Comparison of ENCODE assay signal across 16 cellular contexts in the genomic region with DNA sequence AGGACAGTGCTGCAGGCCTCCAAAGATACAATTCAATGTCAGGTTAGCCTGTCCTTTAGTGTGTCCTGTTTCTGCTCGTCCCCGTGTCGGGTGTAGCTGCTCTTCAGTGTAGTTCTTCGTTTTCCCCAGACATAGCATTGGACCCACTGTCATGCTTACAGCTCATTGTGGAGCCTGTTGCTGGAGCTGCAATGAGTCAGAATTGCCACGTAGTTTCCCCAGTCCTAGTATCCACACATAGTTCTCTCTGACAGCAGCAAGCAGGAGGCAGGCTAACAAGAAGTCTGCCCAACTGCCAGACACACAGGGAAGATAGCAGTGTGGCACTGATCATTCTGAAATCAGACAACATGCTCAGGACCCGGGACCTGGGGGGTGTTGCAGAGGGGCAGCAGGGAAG. TPM values are rescaled to one million over a fixed set of nuclear protein-coding genes. Genes with fewer than 3 reads are reported as not detected.
DNase-seq lines count a peak whose midpoint lies in the region; ATAC-seq and TF ChIP-seq lines count a peak whose summit lies in the region.
"Had no signal": no experiment of that assay in that cellular context is flagged by ENCODE, and none has a peak within 500 bp of the region (broad histone marks: within the 10 kb centered on the region; RNA-seq: fewer than 3 reads in every experiment).

No MANE protein-coding gene starts in this region.

- no peaks in the 10 kb centered on the region for H3K9me3 ChIP-seq in SJCRH30 (replicated peaks)
- H3K9me3 ChIP-seq: left lung, ovary had no signal

- no peaks in the 10 kb centered on the region for H3K4me1 Mint-ChIP-seq in T-cell
- H3K4me1 Mint-ChIP-seq: central memory CD8-positive, alpha-beta T cell had no signal

- no peaks in the 10 kb centered on the region for H3K9me3 Mint-ChIP-seq in T-cell
- H3K9me3 Mint-ChIP-seq: activated T-cell treated with anti-CD3 and anti-CD28 coated beads, Interleukin-2, amount 50 U/mL, for 4 hours; central memory CD8-positive, alpha-beta T cell; stimulated activated memory B cell treated with anti-CD40 and anti-IgM and Interleukin-4, amounts not matched to agents 10 μg/mL and 1 μg/mL and 100 μg/mL, for 72 hours had no signal

- peak; percentile 90 for DNase-seq in AG10803 (ENCODE audit: low read depth)
- peak; percentile 47 for DNase-seq in HFF-Myc (ENCODE audit: extremely low read depth, low read depth)
- peak; percentile 41 for DNase-seq in astrocyte of the cerebellum (ENCODE audit: low read depth)
- DNase-seq in iris pigment epithelial cell (ENCODE audit: low read depth) = peak; percentile 92
- no peak for DNase-seq in D341Med (ENCODE audit: low spot score)
- no peak for DNase-seq in SJCRH30
- no peak for DNase-seq in T-cell
- DNase-seq: activated T-cell treated with anti-CD3 and anti-CD28 coated beads, Interleukin-2, amount 50 U/mL, for 4 hours; left lung; NCI-H2227 treated with DMSO at 0.1 percent for 48 hours; ovary; RPMI8226; WERI-Rb-1 had no signal

- H3K4me3 ChIP-seq in AG10803 (ENCODE audit: low read length) = no peak overlapping the region
- no peak overlapping the region for H3K4me3 ChIP-seq in HFF-Myc (replicated peaks; ENCODE audit: low read depth, low read length)
- H3K4me3 ChIP-seq in astrocyte of the cerebellum (ENCODE audit: low read depth, low read length) = no peak overlapping the region
- H3K4me3 ChIP-seq in SJCRH30 = no peak overlapping the region
- H3K4me3 ChIP-seq: left lung, ovary had no signal

- H3K36me3 ChIP-seq in SJCRH30 = no peaks in the 10 kb centered on the region
- H3K36me3 ChIP-seq: ovary, WERI-Rb-1 had no signal

- H3K27me3 Mint-ChIP-seq in T-cell = no peaks in the 10 kb centered on the region
- H3K27me3 Mint-ChIP-seq: central memory CD8-positive, alpha-beta T cell; stimulated activated memory B cell treated with anti-CD40 and anti-IgM and Interleukin-4, amounts not matched to agents 10 μg/mL and 1 μg/mL and 100 μg/mL, for 72 hours had no signal

- no peak overlapping the region for H3K27ac Mint-ChIP-seq in T-cell
- H3K27ac Mint-ChIP-seq: stimulated activated memory B cell treated with anti-CD40 and anti-IgM and Interleukin-4, amounts not matched to agents 10 μg/mL and 1 μg/mL and 100 μg/mL, for 72 hours had no signal

- no peak overlapping the region for H3K27ac ChIP-seq in SJCRH30
- H3K27ac ChIP-seq: left lung, ovary, WERI-Rb-1 had no signal

- CTCF ChIA-PET in T-cell (lab: Charles Lee) = no interaction called here

- in situ Hi-C loops in astrocyte of the cerebellum (cut with HindIII; ENCODE audit: low sequenced_read_pairs) = no loop called here

- H3K27me3 ChIP-seq in SJCRH30 = no peaks in the 10 kb centered on the region
- H3K27me3 ChIP-seq: left lung, ovary had no signal

- H3K4me1 ChIP-seq in SJCRH30 = 0 out of 2 replicates have a peak, but pooled peaks cover 2% of the 10 kb centered on the region
- H3K4me1 ChIP-seq: left lung had no signal

- peaks cover 13% of the 10 kb centered on the region for H3K36me3 Mint-ChIP-seq in T-cell

- TF ChIP-seq CTCF in AG10803 (conservative IDR thresholded peaks at IDR 0.05; ENCODE audit: low read length) (peak; percentile 28), HFF-Myc (IDR thresholded peaks at IDR 0.05; ENCODE audit: low read depth, low read length, missing control alignments) (no peak), astrocyte of the cerebellum (IDR thresholded peaks at IDR 0.05; ENCODE audit: low read depth, low read length, missing control alignments) (no peak)

- POLR2A ChIA-PET in T-cell (lab: Charles Lee) = no interaction called here

- no peak for ATAC-seq in GM21723 (IDR thresholded peaks at IDR 0.05; ENCODE audit: unreplicated experiment)
- no peak for ATAC-seq in T-cell (replicated peaks in 1 of 4)
- ATAC-seq: left lung; stimulated activated memory B cell treated with anti-CD40 and anti-IgM and Interleukin-4, amounts not matched to agents 10 μg/mL and 1 μg/mL and 100 μg/mL, for 72 hours had no signal

- H3K4me3 Mint-ChIP-seq in T-cell = no peak overlapping the region
- H3K4me3 Mint-ChIP-seq: activated T-cell treated with anti-CD3 and anti-CD28 coated beads, Interleukin-2, amount 50 U/mL, for 4 hours; central memory CD8-positive, alpha-beta T cell; stimulated activated memory B cell treated with anti-CD40 and anti-IgM and Interleukin-4, amounts not matched to agents 10 μg/mL and 1 μg/mL and 100 μg/mL, for 72 hours had no signal

RNA-seq across cellular contexts. Expression of a gene that starts 49.2 kb away (rescaled TPM):
- 14.0 and 17.0 TPM in 2 replicates for total RNA-seq in SJCRH30 (2014; rRNA removed; shearing (Covaris generic))
- total RNA-seq in T-cell = 10 to 100 TPM in 2 of 5 donors, 1 to 10 TPM in 3; 7.1 to 11.6 (median 9.5) TPM

RNA-seq across cellular contexts. Expression of a gene that starts 49.6 kb away (rescaled TPM):
- total RNA-seq in SJCRH30 (2014; rRNA removed; shearing (Covaris generic)) = 44.4 and 53.8 TPM in 2 replicates
- total RNA-seq in T-cell = 1 to 10 TPM; 2.2 to 5.6 (median 3.2) TPM

Comparison
In these comparisons a context has a peak if more than half of its experiments do, and no peak if none do; other contexts are left out.
1. DNase-seq: peak in AG10803 (single experiment), HFF-Myc (single experiment), astrocyte of the cerebellum (single experiment) and iris pigment epithelial cell (single experiment); none in D341Med (single experiment), SJCRH30 (0 of 2) and T-cell (0 of 34).